Comparison of ENCODE assay signal across 8 cellular contexts in genomic region chr1:23369335-23370013, GRCh38. TPM values are rescaled to one million over a fixed set of nuclear protein-coding genes. Genes with fewer than 3 reads are reported as not detected.
DNase-seq lines count a peak whose midpoint lies in the region; ATAC-seq and TF ChIP-seq lines count a peak whose summit lies in the region.

Gene ZNF436, minus strand, starts transcription at chr1:23369836. Its CDS starts 1,831 bp downstream, at chr1:23368005.

- H3K9me3 ChIP-seq in BLaER1 (peaks cover 28% of the 10 kb centered on the region), NT2/D1 (ENCODE audit: insufficient read depth, low read length) (peaks cover 17% of the 10 kb centered on the region), mucosa of stomach (ENCODE audit: control insufficient read depth, low read length) (no peaks in the 10 kb centered on the region), suprapubic skin (no peaks in the 10 kb centered on the region)

- H3K36me3 ChIP-seq in BLaER1 (peaks cover 32% of the 10 kb centered on the region), NT2/D1 (ENCODE audit: insufficient read depth, insufficient read length, low read length) (peaks cover 9% of the 10 kb centered on the region), mucosa of stomach (ENCODE audit: control insufficient read depth, insufficient read depth, low read length) (peaks cover 1% of the 10 kb centered on the region), suprapubic skin (peaks cover 11% of the 10 kb centered on the region)

- no peak for ATAC-seq in activated T-cell treated with anti-CD3 and anti-CD28 coated beads, Interleukin-2, amount 50 U/mL, for 72 hours (replicated peaks in 1 of 2)
- no peak for ATAC-seq in GM19467 (IDR thresholded peaks at IDR 0.05; ENCODE audit: unreplicated experiment)

- TF ChIP-seq POLR2A in suprapubic skin (IDR thresholded peaks at IDR 0.05): no peak

- no peak for TF ChIP-seq EP300 in suprapubic skin (IDR thresholded peaks at IDR 0.05)

- H3K9me3 Mint-ChIP-seq in activated T-cell treated with anti-CD3 and anti-CD28 coated beads, Interleukin-2, amount 50 U/mL, for 72 hours: peaks cover 0 to 1% of the 10 kb centered on the region in 2 donors

- peak within 1 kb of the TSS; percentile 97 for H3K4me2 ChIP-seq in BLaER1

- H3K36me3 Mint-ChIP-seq in activated T-cell treated with anti-CD3 and anti-CD28 coated beads, Interleukin-2, amount 50 U/mL, for 72 hours (ENCODE audit: insufficient read depth in 2 of 2): peaks cover 4 to 20% of the 10 kb centered on the region in 2 donors

- peak in 66 of 76 experiments; percentile 10 to 75 (median 52) for DNase-seq in HUDEP-2 (lab: John Stamatoyannopoulos, UW; ENCODE audit: unreplicated experiment in 76 of 76)
- no peak for DNase-seq in NT2/D1 (ENCODE audit: low read depth, low spot score)
- peak; percentile 22 to 34 for DNase-seq in activated T-cell treated with anti-CD3 and anti-CD28 coated beads, Interleukin-2, amount 50 U/mL, for 72 hours
- peak; percentile 77 for DNase-seq in fibroblast of gingiva (ENCODE audit: low read depth)
- peak; percentile 91 to 92 for DNase-seq in suprapubic skin (ENCODE audit: low spot score in 2 of 2)

- H3K27ac Mint-ChIP-seq in activated T-cell treated with anti-CD3 and anti-CD28 coated beads, Interleukin-2, amount 50 U/mL, for 72 hours: peak within 1 kb of the TSS; percentile 98

- H3K4me1 Mint-ChIP-seq in activated T-cell treated with anti-CD3 and anti-CD28 coated beads, Interleukin-2, amount 50 U/mL, for 72 hours (ENCODE audit: low read depth): peaks cover 40% of the 10 kb centered on the region

- H3K9ac ChIP-seq in BLaER1: peak within 1 kb of the TSS; percentile 89
- peak within 1 kb of the TSS; percentile 93 for H3K9ac ChIP-seq in NT2/D1 (ENCODE audit: insufficient read length, low read depth)
- peak within 1 kb of the TSS; percentile 98 for H3K9ac ChIP-seq in mucosa of stomach (ENCODE audit: low read length)

- peak within 1 kb of the TSS; percentile 93 to 97 for H3K4me3 Mint-ChIP-seq in activated T-cell treated with anti-CD3 and anti-CD28 coated beads, Interleukin-2, amount 50 U/mL, for 72 hours

- no peaks in the 10 kb centered on the region for H4K20me1 ChIP-seq in BLaER1

- H3K27me3 Mint-ChIP-seq in activated T-cell treated with anti-CD3 and anti-CD28 coated beads, Interleukin-2, amount 50 U/mL, for 72 hours (ENCODE audit: low read depth): no peaks in the 10 kb centered on the region

- TF ChIP-seq CTCF in suprapubic skin (IDR thresholded peaks at IDR 0.05): no peak

- H3K27me3 ChIP-seq in BLaER1 (no peaks in the 10 kb centered on the region), NT2/D1 (ENCODE audit: insufficient read depth, insufficient read length) (peaks cover 77% of the 10 kb centered on the region), mucosa of stomach (ENCODE audit: control insufficient read depth, insufficient read depth, low read length) (no peaks in the 10 kb centered on the region), suprapubic skin (no peaks in the 10 kb centered on the region)

- 3% methylated on average over 24 of the region's 29 CpGs for WGBS in suprapubic skin

- H3K4me3 ChIP-seq in BLaER1 (peak within 1 kb of the TSS; percentile 83), NT2/D1 (ENCODE audit: insufficient read length, low read depth) (peak within 1 kb of the TSS; percentile 47), mucosa of stomach (ENCODE audit: low read length) (peak within 1 kb of the TSS; percentile 86), suprapubic skin (peak within 1 kb of the TSS; percentile 65)

- H3K27ac ChIP-seq in BLaER1: peak within 1 kb of the TSS; percentile 92
- peak within 1 kb of the TSS; percentile 98 for H3K27ac ChIP-seq in suprapubic skin

- H3K4me1 ChIP-seq in BLaER1 (peaks cover 62% of the 10 kb centered on the region), NT2/D1 (ENCODE audit: insufficient read depth, insufficient read length) (peaks cover 13% of the 10 kb centered on the region), mucosa of stomach (ENCODE audit: control insufficient read depth, insufficient read depth, low read length) (peaks cover 24% of the 10 kb centered on the region), suprapubic skin (peaks cover 60% of the 10 kb centered on the region)

RNA-seq across cellular contexts. Expression of gene ZNF436, which starts in this region (rescaled TPM):
- total RNA-seq in activated T-cell treated with anti-CD3 and anti-CD28 coated beads, Interleukin-2, amount 50 U/mL, for 72 hours: 1 to 10 TPM; 8.7 to 8.8 TPM
- total RNA-seq in suprapubic skin: 10 to 100 TPM; 21.1 to 38.2 (median 30.3) TPM
